Comparison of ENCODE assay signal across 12 cellular contexts in the genomic region with DNA sequence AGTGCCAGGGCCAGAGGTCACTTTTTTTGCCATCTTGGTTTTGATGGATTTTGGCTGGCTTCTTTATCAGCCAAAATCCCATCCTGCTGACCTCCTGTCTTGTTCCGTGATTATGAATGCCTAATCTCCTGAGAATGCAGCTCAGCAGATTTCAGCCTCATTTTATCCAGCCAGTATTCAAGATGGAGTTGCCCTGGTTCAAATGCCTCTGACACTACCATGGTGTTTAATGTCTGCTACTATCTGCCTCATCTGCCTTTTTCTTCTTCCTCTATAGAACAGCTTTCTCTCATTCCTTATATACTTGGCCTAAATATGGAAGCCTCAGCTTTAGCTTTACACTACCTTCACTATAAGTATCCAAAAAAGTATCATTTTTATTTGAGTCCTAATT. TPM values are rescaled to one million over a fixed set of nuclear protein-coding genes. Genes with fewer than 3 reads are reported as not detected.
A peak's percentile ranks its signal among the peaks of the same experiment; 100 is the strongest.
DNase-seq lines count a peak whose midpoint lies in the region; ATAC-seq and TF ChIP-seq lines count a peak whose summit lies in the region.
"Had no signal": no experiment of that assay in that cellular context is flagged by ENCODE, and none has a peak within 500 bp of the region (broad histone marks: within the 10 kb centered on the region; RNA-seq: fewer than 3 reads in every experiment).

No MANE protein-coding gene starts in this region.

- H3K9me3 ChIP-seq in heart left ventricle (peaks cover 0 to 4% (median 0%) of the 10 kb centered on the region in 12 donors), right atrium auricular region (peaks cover 0 to 4% of the 10 kb centered on the region in 2 donors), iPS-18a (ENCODE audit: control insufficient read depth, low read depth, low read length) (no peaks in the 10 kb centered on the region), parathyroid adenoma (ENCODE audit: control insufficient read depth, low read length) (no peaks in the 10 kb centered on the region)
- H3K9me3 ChIP-seq: Caco-2 had no signal

- H3K27ac ChIP-seq in heart left ventricle (peak overlapping the region in 7 of 12 donors; percentile 2 to 66 (median 12)), right atrium auricular region (peak overlapping the region in 1 of 2 donors; percentile 7), iPS-18a (ENCODE audit: low read length) (peak overlapping the region; percentile 81), parathyroid adenoma (peak overlapping the region; percentile 47)

- H3K9ac ChIP-seq in iPS-18a (ENCODE audit: low read length): no peak overlapping the region
- no peak overlapping the region for H3K9ac ChIP-seq in parathyroid adenoma

- no peak overlapping the region for H3K4me2 ChIP-seq in parathyroid adenoma (ENCODE audit: low read length)

- no peak for TF ChIP-seq POLR2A in heart left ventricle (IDR thresholded peaks at IDR 0.05)

- H3K4me1 ChIP-seq in heart left ventricle: peaks cover 0 to 17% (median 0%) of the 10 kb centered on the region in 12 donors
- H3K4me1 ChIP-seq in right atrium auricular region: no peaks in the 10 kb centered on the region
- peaks cover 9% of the 10 kb centered on the region for H3K4me1 ChIP-seq in iPS-18a (ENCODE audit: control insufficient read depth, low read depth, low read length)
- H3K4me1 ChIP-seq in parathyroid adenoma: no peaks in the 10 kb centered on the region

- TF ChIP-seq CTCF in heart left ventricle (IDR thresholded peaks at IDR 0.05) (no peak), right atrium auricular region (IDR thresholded peaks at IDR 0.05) (no peak), parathyroid adenoma (IDR thresholded peaks at IDR 0.05) (no peak)

- 50 to 69% (median 62%) methylated on average over 1 of the region's 1 CpG for WGBS in heart left ventricle, 4 donors

- H2AFZ ChIP-seq in parathyroid adenoma: no peak overlapping the region

- peaks cover 2% of the 10 kb centered on the region for H3K79me2 ChIP-seq in parathyroid adenoma

- H3K4me3 ChIP-seq in heart left ventricle (peak overlapping the region in 5 of 12 donors; percentile 4 to 43 (median 21)), right atrium auricular region (peak overlapping the region in 1 of 2 donors; percentile 3), iPS-18a (ENCODE audit: low read length) (no peak overlapping the region), parathyroid adenoma (ENCODE audit: low read depth, low read length) (no peak overlapping the region)

- H3K36me3 ChIP-seq in heart left ventricle: no peaks in the 10 kb centered on the region
- H3K36me3 ChIP-seq in right atrium auricular region: no peaks in the 10 kb centered on the region
- H3K36me3 ChIP-seq in iPS-18a (ENCODE audit: control insufficient read depth, low read depth, low read length): no peaks in the 10 kb centered on the region
- no peaks in the 10 kb centered on the region for H3K36me3 ChIP-seq in parathyroid adenoma (ENCODE audit: control insufficient read depth, insufficient read depth, low read length)

- ATAC-seq in heart left ventricle: peak in 2 of 4 donors; percentile 37 to 46
- no peak for ATAC-seq in GM19023 (IDR thresholded peaks at IDR 0.05; ENCODE audit: unreplicated experiment)
- ATAC-seq in GM21528 (IDR thresholded peaks at IDR 0.05; ENCODE audit: low FRiP score, unreplicated experiment): no peak

- DNase-seq in heart left ventricle (no peak), right atrium auricular region (ENCODE audit: low spot score) (no peak), NCI-H2081 treated with DMSO at 0.1 percent for 48 hours (lab: John Stamatoyannopoulos, UW) (no peak)
- no peak for DNase-seq in stimulated activated CD4-positive, alpha-beta T cell treated with anti-CD3 and anti-CD28 coated beads, Interleukin-15, amount 100 ng/mL, for 24 hours
- DNase-seq: Caco-2, NCI-H146, NCI-H345, NCI-H69 had no signal

- H3K27me3 ChIP-seq in heart left ventricle: no peaks in the 10 kb centered on the region
- H3K27me3 ChIP-seq in right atrium auricular region: no peaks in the 10 kb centered on the region
- no peaks in the 10 kb centered on the region for H3K27me3 ChIP-seq in iPS-18a (ENCODE audit: control insufficient read depth, insufficient read depth, low read length)
- H3K27me3 ChIP-seq in parathyroid adenoma (ENCODE audit: control insufficient read depth, insufficient read depth, low read length): no peaks in the 10 kb centered on the region

- intact Hi-C loops in heart left ventricle (cut with DNase I): loop anchor here in 2 of 10 donors (10.0 kb wide), 1 partner anchor 47 kb away; a partner anchor contains a TSS

RNA-seq across cellular contexts. Expression of a gene that starts 50.7 kb away (rescaled TPM):
- total RNA-seq in heart left ventricle (10 to 100 TPM in 5 of 9 donors, 1 to 10 TPM in 4; 4.8 to 17.0 (median 12.8) TPM), right atrium auricular region (10 to 100 TPM in 1 of 2 donors, 1 to 10 TPM in 1; 6.4 to 11.3 TPM)
- 1 to 10 TPM; 3.2 to 5.9 TPM for polyA plus RNA-seq in heart left ventricle
